In genomic region chr3:57164606-57165573, GRCh38 we compare ENCODE assay signal across 1 cellular context.
TF ChIP-seq lines count a peak whose summit lies in the region.

Gene IL17RD (minus strand): TSS chr3:57165353. CDS start chr3:57165286, 67 bp downstream.

TF ChIP-seq in HepG2, 621 proteins besides CTCF, POLR2A, EP300 and RAD21 (continued from another document and continues in another):
- TF ChIP-seq RNF2 (conservative IDR thresholded peaks at IDR 0.05; ENCODE audit: low read depth) = peak; percentile 65; the same call in 1 of the 2 replicates
- no peak for TF ChIP-seq MIER3 (CRISPR knock-in tag; IDR thresholded peaks at IDR 0.05; ENCODE audit: borderline replicate concordance)
- no peak for TF ChIP-seq NKX3-1 (CRISPR knock-in tag; IDR thresholded peaks at IDR 0.05)
- TF ChIP-seq ZFP37 (CRISPR knock-in tag; IDR thresholded peaks at IDR 0.05; ENCODE audit: borderline replicate concordance) = no peak
- no peak for TF ChIP-seq RERE (CRISPR knock-in tag; IDR thresholded peaks at IDR 0.05; ENCODE audit: low read depth)
- TF ChIP-seq ZMYM4 (CRISPR knock-in tag; IDR thresholded peaks at IDR 0.05) = 0 out of 2 replicates have a peak, but pooled peaks have one; percentile 39
- no peak for TF ChIP-seq AKAP8 (CRISPR knock-in tag; IDR thresholded peaks at IDR 0.05)
- no peak for TF ChIP-seq PAF1 (CRISPR knock-in tag; IDR thresholded peaks at IDR 0.05)
- TF ChIP-seq MAFK (conservative IDR thresholded peaks at IDR 0.05 in 1 of 2, IDR thresholded peaks at IDR 0.05 in 1 of 2; ENCODE audit: low read length in 2 of 2) = no peak
- peak; percentile 48; the same call in 1 of the 2 replicates for TF ChIP-seq ZSCAN21 (CRISPR knock-in tag; IDR thresholded peaks at IDR 0.05; ENCODE audit: borderline replicate concordance)
- no peak for TF ChIP-seq CHCHD3 (CRISPR knock-in tag; IDR thresholded peaks at IDR 0.05)
- peak; percentile 23; the same call in 1 of the 2 replicates for TF ChIP-seq ZNF564 (CRISPR knock-in tag; IDR thresholded peaks at IDR 0.05)
- TF ChIP-seq NRL (CRISPR knock-in tag; IDR thresholded peaks at IDR 0.05; ENCODE audit: borderline replicate concordance) = 0 out of 2 replicates have a peak, but pooled peaks have one; percentile 57
- 0 out of 2 replicates have a peak, but pooled peaks have one; percentile 29 for TF ChIP-seq ZBTB7B (CRISPR knock-in tag; IDR thresholded peaks at IDR 0.05)
- peak; percentile 59; the same call in 1 of the 2 replicates for TF ChIP-seq KDM5B (CRISPR knock-in tag; IDR thresholded peaks at IDR 0.05; ENCODE audit: borderline replicate concordance)
- 0 out of 2 replicates have a peak, but pooled peaks have one; percentile 29 for TF ChIP-seq ZNF574 (CRISPR knock-in tag; IDR thresholded peaks at IDR 0.05)
- no peak for TF ChIP-seq NONO (IDR thresholded peaks at IDR 0.05)
- no peak for TF ChIP-seq NONO (CRISPR knock-in tag; conservative IDR thresholded peaks at IDR 0.05)
- 0 out of 2 replicates have a peak, but pooled peaks have one; percentile 38 for TF ChIP-seq ZNF142 (CRISPR knock-in tag; IDR thresholded peaks at IDR 0.05)
- TF ChIP-seq MYPOP (CRISPR knock-in tag; IDR thresholded peaks at IDR 0.05) = no peak
- no peak for TF ChIP-seq TRIM24 (CRISPR knock-in tag; IDR thresholded peaks at IDR 0.05)
- TF ChIP-seq SMARCE1 (IDR thresholded peaks at IDR 0.05; ENCODE audit: borderline replicate concordance) = no peak
- no peak for TF ChIP-seq PCBP2 (optimal IDR thresholded peaks at IDR 0.05; ENCODE audit: low read depth, low read length, poor library complexity, severe bottlenecking)
- no peak for TF ChIP-seq ZNF3 (CRISPR knock-in tag; IDR thresholded peaks at IDR 0.05)
- no peak for TF ChIP-seq SMAD1 (CRISPR knock-in tag; IDR thresholded peaks at IDR 0.05; ENCODE audit: borderline replicate concordance, low read depth)
- TF ChIP-seq, protein P1, sequence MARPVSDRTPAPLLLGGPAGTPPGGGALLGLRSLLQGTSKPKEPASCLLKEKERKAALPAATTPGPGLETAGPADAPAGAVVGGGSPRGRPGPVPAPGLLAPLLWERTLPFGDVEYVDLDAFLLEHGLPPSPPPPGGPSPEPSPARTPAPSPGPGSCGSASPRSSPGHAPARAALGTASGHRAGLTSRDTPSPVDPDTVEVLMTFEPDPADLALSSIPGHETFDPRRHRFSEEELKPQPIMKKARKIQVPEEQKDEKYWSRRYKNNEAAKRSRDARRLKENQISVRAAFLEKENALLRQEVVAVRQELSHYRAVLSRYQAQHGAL (CRISPR knock-in tag; IDR thresholded peaks at IDR 0.05; ENCODE audit: not compliant biosample characterization) = no peak
- TF ChIP-seq ZNF546 (CRISPR knock-in tag; conservative IDR thresholded peaks at IDR 0.05) = 0 out of 2 replicates have a peak, but pooled peaks have one; percentile 34
- TF ChIP-seq ZSCAN31 (CRISPR knock-in tag; IDR thresholded peaks at IDR 0.05; ENCODE audit: low read depth) = 0 out of 2 replicates have a peak, but pooled peaks have one; percentile 41
- no peak for TF ChIP-seq NFIC (IDR thresholded peaks at IDR 0.05; ENCODE audit: low read length)
- no peak for TF ChIP-seq ZNF530 (CRISPR knock-in tag; IDR thresholded peaks at IDR 0.05; ENCODE audit: low read depth)
- TF ChIP-seq ZNF770 (CRISPR knock-in tag; IDR thresholded peaks at IDR 0.05) = no peak
- no peak for TF ChIP-seq IKZF5 (CRISPR knock-in tag; IDR thresholded peaks at IDR 0.05)
- TF ChIP-seq, protein P2, sequence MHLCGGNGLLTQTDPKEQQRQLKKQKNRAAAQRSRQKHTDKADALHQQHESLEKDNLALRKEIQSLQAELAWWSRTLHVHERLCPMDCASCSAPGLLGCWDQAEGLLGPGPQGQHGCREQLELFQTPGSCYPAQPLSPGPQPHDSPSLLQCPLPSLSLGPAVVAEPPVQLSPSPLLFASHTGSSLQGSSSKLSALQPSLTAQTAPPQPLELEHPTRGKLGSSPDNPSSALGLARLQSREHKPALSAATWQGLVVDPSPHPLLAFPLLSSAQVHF (CRISPR knock-in tag; IDR thresholded peaks at IDR 0.05) = no peak
- no peak for TF ChIP-seq DNMT1 (CRISPR knock-in tag; IDR thresholded peaks at IDR 0.05)
- TF ChIP-seq ZNF775 (CRISPR knock-in tag; IDR thresholded peaks at IDR 0.05; ENCODE audit: borderline replicate concordance) = no peak
- TF ChIP-seq POLR2G (IDR thresholded peaks at IDR 0.05; ENCODE audit: low read depth, low read length) = no peak
- no peak for TF ChIP-seq TEAD3 (CRISPR knock-in tag; optimal IDR thresholded peaks at IDR 0.05; ENCODE audit: borderline replicate concordance)
- no peak for TF ChIP-seq NFYC (CRISPR knock-in tag; IDR thresholded peaks at IDR 0.05)
- no peak for TF ChIP-seq NFE2 (CRISPR knock-in tag; IDR thresholded peaks at IDR 0.05)
